ENCODE assay signal across 8 cellular contexts in the genomic region with DNA sequence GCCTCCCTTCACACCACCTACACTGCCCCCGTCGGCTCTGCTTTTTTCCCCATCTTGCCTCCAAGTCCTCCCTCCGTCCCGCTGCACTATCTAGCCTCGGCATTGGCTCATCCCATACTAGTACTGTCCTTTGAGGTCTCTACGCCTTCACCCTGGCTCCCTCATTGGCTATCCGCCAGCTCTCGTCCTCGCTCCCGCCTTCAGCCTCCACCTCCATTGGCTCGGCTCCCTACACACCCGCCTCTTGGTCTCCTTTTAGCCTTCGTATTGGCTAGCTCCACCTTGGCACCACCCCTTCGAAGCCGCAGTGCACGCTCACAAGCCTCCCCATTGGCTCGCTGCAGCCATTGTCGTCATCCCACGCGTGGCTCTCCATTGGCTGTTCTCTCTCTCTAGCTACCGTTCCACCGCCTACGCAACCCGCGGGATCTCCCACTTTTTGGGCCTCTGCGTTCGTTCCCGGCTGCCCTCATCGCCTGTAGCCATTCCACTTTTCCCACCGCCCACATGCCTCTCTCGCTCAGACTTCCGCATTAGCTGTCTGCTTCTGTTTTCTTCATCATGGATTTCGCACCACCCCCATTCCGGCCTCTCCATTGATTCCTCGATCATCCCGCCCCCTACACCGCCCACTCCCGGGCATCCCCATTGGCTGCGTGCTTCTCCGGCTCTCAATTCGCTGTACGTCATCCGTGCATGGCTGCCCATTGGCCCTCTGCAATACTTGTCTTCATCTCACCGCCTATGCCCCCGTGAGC. TPM values are rescaled to one million over a fixed set of nuclear protein-coding genes. Genes with fewer than 3 reads are reported as not detected.
A peak's percentile ranks its signal among the peaks of the same experiment; 100 is the strongest.
DNase-seq lines count a peak whose midpoint lies in the region; ATAC-seq, FAIRE-seq and TF ChIP-seq lines count a peak whose summit lies in the region.

No MANE protein-coding gene starts in this region.

- FAIRE-seq in GM18507 (lab: Jason Lieb, UNC) (peak; percentile 98), astrocyte (lab: Jason Lieb, UNC) (peak; percentile 78)

- H3K4me1 ChIP-seq in astrocyte (ENCODE audit: insufficient read depth, low read length) (peaks cover 16% of the 10 kb centered on the region), right cardiac atrium (ENCODE audit: control insufficient read depth, insufficient read depth, low read length) (no peaks in the 10 kb centered on the region), uterus (no peaks in the 10 kb centered on the region)

- H3K36me3 ChIP-seq in astrocyte (ENCODE audit: insufficient read depth, low read length): no peaks in the 10 kb centered on the region
- no peaks in the 10 kb centered on the region for H3K36me3 ChIP-seq in uterus

- H3K27ac ChIP-seq in astrocyte (ENCODE audit: low read depth, low read length) (peak overlapping the region; percentile 99), right cardiac atrium (ENCODE audit: low read length) (peak overlapping the region; percentile 99), uterus (peak overlapping the region; percentile 89 to 93)

- H3K9me3 Mint-ChIP-seq in astrocyte (ENCODE audit: unreplicated experiment): no peaks in the 10 kb centered on the region

- H3K4me2 ChIP-seq in astrocyte (ENCODE audit: low read length): peak overlapping the region; percentile 87

- peak; percentile 50 to 58 for TF ChIP-seq POLR2A in uterus (IDR thresholded peaks at IDR 0.05)

- peak overlapping the region; percentile 81 for H3K4me3 ChIP-seq in astrocyte (ENCODE audit: insufficient read depth, low read depth, low read length)
- peak overlapping the region; percentile 64 for H3K4me3 ChIP-seq in right cardiac atrium (ENCODE audit: low read length)
- H3K4me3 ChIP-seq in uterus: peak overlapping the region; percentile 38 to 58

- peak overlapping the region; percentile 95 for H3K4me3 Mint-ChIP-seq in astrocyte (ENCODE audit: unreplicated experiment)

- no peaks in the 10 kb centered on the region for H3K36me3 Mint-ChIP-seq in astrocyte (ENCODE audit: low read depth, unreplicated experiment)

- DNase-seq in GM18507 (ENCODE audit: extremely low spot score, insufficient read length, low read depth): peak; percentile 71
- peak; percentile 94 to 96 for DNase-seq in NCI-H1930 (lab: John Stamatoyannopoulos, UW)
- peak; percentile 91 for DNase-seq in T-helper 22 cell (ENCODE audit: low read depth)
- DNase-seq in astrocyte (ENCODE audit: low read depth): peak; percentile 96
- DNase-seq in right cardiac atrium: peak; percentile 97 to 98 (median 98)
- DNase-seq in pulmonary artery endothelial cell (ENCODE audit: low read depth, low spot score): peak; percentile 90
- DNase-seq in uterus: peak; percentile 95 to 98

- ATAC-seq in HG02973 (IDR thresholded peaks at IDR 0.05; ENCODE audit: unreplicated experiment) (peak; percentile 88), right cardiac atrium (peak; percentile 96 to 97)

- intact Hi-C loops in right cardiac atrium (cut with DNase I): loop anchor here in 1 of 4 donors (10.0 kb wide), 1 partner anchor 74 kb away; no protein-coding TSS in a partner anchor
- intact Hi-C loops in uterus (cut with DNase I; ENCODE audit: low total_unique reads): no loop called here

- peak overlapping the region; percentile 98 for H3K9ac ChIP-seq in astrocyte (ENCODE audit: low read length)

- H2AFZ ChIP-seq in astrocyte (ENCODE audit: low read depth, low read length): peak overlapping the region; percentile 96

- peak overlapping the region; percentile 100 for H3K27ac Mint-ChIP-seq in astrocyte (ENCODE audit: unreplicated experiment)

- TF ChIP-seq CTCF in astrocyte (IDR thresholded peaks at IDR 0.05; ENCODE audit: insufficient read depth, low read depth, low read length): no peak
- TF ChIP-seq CTCF in uterus (IDR thresholded peaks at IDR 0.05): no peak

- WGBS in right cardiac atrium: 0% methylated on average over 45 of the region's 45 CpGs

- peaks cover 29% of the 10 kb centered on the region for H3K79me2 ChIP-seq in astrocyte (ENCODE audit: insufficient read depth, low read length)

- peaks cover 11% of the 10 kb centered on the region for H3K4me1 Mint-ChIP-seq in astrocyte (ENCODE audit: low read depth, unreplicated experiment)

- no peaks in the 10 kb centered on the region for H3K27me3 Mint-ChIP-seq in astrocyte (ENCODE audit: low read depth, unreplicated experiment)

- H3K9me3 ChIP-seq in astrocyte (ENCODE audit: insufficient read depth, low read depth, low read length) (no peaks in the 10 kb centered on the region), right cardiac atrium (ENCODE audit: control insufficient read depth, low read length) (no peaks in the 10 kb centered on the region), uterus (no peaks in the 10 kb centered on the region)

- peaks cover 21% of the 10 kb centered on the region for H4K20me1 ChIP-seq in astrocyte (ENCODE audit: insufficient read depth, low read length)

- H3K27me3 ChIP-seq in astrocyte (ENCODE audit: insufficient read depth, low read length) (no peaks in the 10 kb centered on the region), right cardiac atrium (ENCODE audit: control insufficient read depth, insufficient read depth) (no peaks in the 10 kb centered on the region), uterus (no peaks in the 10 kb centered on the region)

RNA-seq across cellular contexts. Expression of a gene that starts 0.4 kb away (rescaled TPM):
- total RNA-seq in astrocyte (5.6 and 6.6 TPM in 2 replicates), right cardiac atrium (10 to 100 TPM; 23.8 to 29.3 (median 25.5) TPM), pulmonary artery endothelial cell (1.5 and 3.1 TPM in 2 replicates), uterus (10 to 100 TPM in 1 of 4 donors, 1 to 10 TPM in 3; 3.3 to 16.5 (median 8.0) TPM)
- 23.5 TPM for polyA plus RNA-seq in right cardiac atrium

RNA-seq across cellular contexts. Expression of a gene that starts 4.7 kb away (rescaled TPM):
- 0.09 and 0.12 TPM in 2 replicates for total RNA-seq in astrocyte
- under 1 TPM in 2 of 4 donors, not detected in 2; 0.09 to 0.28 TPM for total RNA-seq in right cardiac atrium
- 0.05 TPM for polyA plus RNA-seq in right cardiac atrium
- not detected in 2 replicates for total RNA-seq in pulmonary artery endothelial cell
- total RNA-seq in uterus: not detected

RNA-seq across cellular contexts. Expression of a gene that starts 33.9 kb away (rescaled TPM):
- total RNA-seq in astrocyte: 11.7 and 12.3 TPM in 2 replicates
- total RNA-seq in right cardiac atrium: 10 to 100 TPM in 3 of 4 donors, 1 to 10 TPM in 1; 9.2 to 13.7 (median 12.2) TPM
- 8.5 TPM for polyA plus RNA-seq in right cardiac atrium
- 12.5 and 12.8 TPM in 2 replicates for total RNA-seq in pulmonary artery endothelial cell
- 10 to 100 TPM in 2 of 4 donors, 1 to 10 TPM in 2; 1.0 to 15.3 (median 10.6) TPM for total RNA-seq in uterus

RNA-seq across cellular contexts. Expression of a gene that starts 34.3 kb away (rescaled TPM):
- not detected in 2 replicates for total RNA-seq in astrocyte
- not detected for total RNA-seq in right cardiac atrium
- not detected for polyA plus RNA-seq in right cardiac atrium
- total RNA-seq in pulmonary artery endothelial cell: not detected in 2 replicates
- total RNA-seq in uterus: not detected

RNA-seq across cellular contexts. Expression of a gene that starts 36.0 kb away (rescaled TPM):
- total RNA-seq in astrocyte: not detected in 2 replicates
- total RNA-seq in right cardiac atrium: under 1 TPM; 0.17 to 0.78 (median 0.19) TPM
- 0.09 TPM for polyA plus RNA-seq in right cardiac atrium
- total RNA-seq in pulmonary artery endothelial cell: not detected in 2 replicates
- under 1 TPM in 2 of 4 donors, not detected in 2; 0.07 to 0.98 TPM for total RNA-seq in uterus

Comparison
In these comparisons a context has a peak if more than half of its experiments do, and no peak if none do; other contexts are left out.
1. Peak in every context shown above with its lines: DNase-seq, ATAC-seq, H3K4me3 ChIP-seq and H3K27ac ChIP-seq.